1 cellular context compared by ENCODE assay signal in genomic region chr17:38800237-38800760, GRCh38.
TF ChIP-seq lines count a peak whose summit lies in the region.

No MANE protein-coding gene starts in this region.

TF ChIP-seq in endothelial cell of umbilical vein, 7 proteins besides CTCF, POLR2A, EP300 and RAD21:
- TF ChIP-seq FOS (IDR thresholded peaks at IDR 0.05; ENCODE audit: borderline replicate concordance, insufficient read depth, low read length) (no peak), MYC (IDR thresholded peaks at IDR 0.05; ENCODE audit: low read depth, low read length) (no peak)
